Comparison of ENCODE assay signal across 11 cellular contexts in genomic region chr13:51714663-51715168, GRCh38.
DNase-seq lines count a peak whose midpoint lies in the region; FAIRE-seq and TF ChIP-seq lines count a peak whose summit lies in the region.
"Had no signal": no experiment of that assay in that cellular context is flagged by ENCODE, and none has a peak within 500 bp of the region (broad histone marks: within the 10 kb centered on the region; RNA-seq: fewer than 3 reads in every experiment).

No MANE protein-coding gene starts in this region.

- H3K27me3 ChIP-seq in GM06990 (replicated peaks; ENCODE audit: control insufficient read depth, insufficient read depth, low read length) = no peaks in the 10 kb centered on the region
- H3K27me3 ChIP-seq in fibroblast of lung (ENCODE audit: control insufficient read depth, insufficient read depth, low read length) = no peaks in the 10 kb centered on the region
- no peaks in the 10 kb centered on the region for H3K27me3 ChIP-seq in H9 (ENCODE audit: insufficient read depth, low read length)
- H3K27me3 ChIP-seq in ovary = no peaks in the 10 kb centered on the region
- no peaks in the 10 kb centered on the region for H3K27me3 ChIP-seq in colonic mucosa

- H3K27me3 Mint-ChIP-seq in H9 (ENCODE audit: low read depth) = no peaks in the 10 kb centered on the region

- no peaks in the 10 kb centered on the region for H4K20me1 ChIP-seq in fibroblast of lung (ENCODE audit: control insufficient read depth, extremely low read depth, insufficient read depth, low read length)
- H4K20me1 ChIP-seq in H9 (ENCODE audit: control insufficient read depth, insufficient read depth, insufficient read length) = no peaks in the 10 kb centered on the region

- TF ChIP-seq EP300 in ovary (IDR thresholded peaks at IDR 0.05) = no peak

- intact Hi-C loops in ovary (cut with DNase I) (no loop called here), colonic mucosa (cut with DNase I) (no loop called here)

- H3K4me1 ChIP-seq in fibroblast of lung (ENCODE audit: control insufficient read depth, extremely low read depth, insufficient read depth, low read length) (peaks cover 2% of the 10 kb centered on the region), H9 (ENCODE audit: insufficient read depth, low read length) (no peaks in the 10 kb centered on the region), ovary (ENCODE audit: insufficient read depth) (no peaks in the 10 kb centered on the region), colonic mucosa (no peaks in the 10 kb centered on the region)

- H3K18ac ChIP-seq in H9 (ENCODE audit: insufficient read length, low read depth, low read length) = no peak overlapping the region

- H3K4me3 ChIP-seq in GM06990 (replicated peaks; ENCODE audit: low read depth, low read length) = no peak overlapping the region
- H3K4me3 ChIP-seq in fibroblast of lung (replicated peaks in 1 of 4; ENCODE audit: control extremely low read depth in 1 of 4, insufficient read depth in 1 of 4, low read depth in 3 of 4, low read length in 4 of 4) = no peak overlapping the region
- no peak overlapping the region for H3K4me3 ChIP-seq in ovary
- no peak overlapping the region for H3K4me3 ChIP-seq in colonic mucosa

- no peaks in the 10 kb centered on the region for H3K9me3 ChIP-seq in fibroblast of lung (ENCODE audit: control insufficient read depth, insufficient read depth, low read depth, low read length)
- no peaks in the 10 kb centered on the region for H3K9me3 ChIP-seq in H9 (ENCODE audit: control insufficient read depth, low read depth, low read length)
- H3K9me3 ChIP-seq in ovary = no peaks in the 10 kb centered on the region
- no peaks in the 10 kb centered on the region for H3K9me3 ChIP-seq in colonic mucosa

- H3K14ac ChIP-seq in H9 (ENCODE audit: insufficient read depth, low read length) = no peak overlapping the region

- no peak overlapping the region for H4K5ac ChIP-seq in H9 (ENCODE audit: insufficient read length, low read depth, low read length)

- H3K4ac ChIP-seq in H9 (ENCODE audit: low read depth, low read length) = no peak overlapping the region

- DNase-seq in GM06990 (ENCODE audit: extremely low read depth, insufficient read length) = peak; percentile 51
- no peak for DNase-seq in H54 (ENCODE audit: insufficient read length, low spot score)
- peak; percentile 14 for DNase-seq in NCI-H460 (ENCODE audit: extremely low read depth, low read depth)
- peak; percentile 62 to 76 for DNase-seq in fibroblast of lung (ENCODE audit: low read depth in 2 of 2)
- no peak for DNase-seq in H9
- DNase-seq in LoVo (ENCODE audit: low spot score) = no peak
- no peak for DNase-seq in ovary
- DNase-seq in colonic mucosa = no peak
- DNase-seq: caudate nucleus, mesendoderm had no signal

- no CpG with 5 or more reads among the region's 2 CpGs for WGBS in H9 (ENCODE audit: extremely low coverage, insufficient read length, low lambda C conversion rate)
- 82 to 92% (median 84%) methylated on average over 2 of the region's 2 CpGs for WGBS in ovary, 3 donors

- no peak overlapping the region for H3K4me3 Mint-ChIP-seq in H9
- H3K4me3 Mint-ChIP-seq: T-helper 1 cell treated with Interleukin-12 subunit alpha and Interleukin-12 subunit beta and Interleukin-4 antibody, amounts not matched to agents 30 μg/mL and 1 μg/mL, for 36 hours had no signal

- H2BK15ac ChIP-seq in H9 (ENCODE audit: low read depth, low read length) = no peak overlapping the region

- H3K27ac ChIP-seq in fibroblast of lung (ENCODE audit: insufficient read depth, low read length) = no peak overlapping the region
- H3K27ac ChIP-seq in H9 (ENCODE audit: insufficient read length, low read depth, low read length) = no peak overlapping the region
- H3K27ac ChIP-seq in ovary = no peak overlapping the region
- H3K27ac ChIP-seq in colonic mucosa = no peak overlapping the region

- H2BK20ac ChIP-seq in H9 (ENCODE audit: low read depth, low read length, poor library complexity, severe bottlenecking) = no peak overlapping the region

- no peaks in the 10 kb centered on the region for H3K79me1 ChIP-seq in H9 (ENCODE audit: insufficient read depth, low read depth, low read length, poor library complexity, severe bottlenecking)

- no peak overlapping the region for H3K56ac ChIP-seq in H9 (ENCODE audit: insufficient read length, low read depth, low read length)

- H2BK5ac ChIP-seq in H9 (ENCODE audit: insufficient read length, low read length) = no peak overlapping the region

- no peaks in the 10 kb centered on the region; a peak in 1 of 5 replicates for H3K9me3 Mint-ChIP-seq in H9
- H3K9me3 Mint-ChIP-seq: T-helper 1 cell treated with Interleukin-12 subunit alpha and Interleukin-12 subunit beta and Interleukin-4 antibody, amounts not matched to agents 30 μg/mL and 1 μg/mL, for 36 hours had no signal

- H3K23ac ChIP-seq in H9 (ENCODE audit: insufficient read length, low read depth, low read length) = no peak overlapping the region

- H3K79me2 ChIP-seq in fibroblast of lung (ENCODE audit: control insufficient read depth, insufficient read depth, low read length) (no peaks in the 10 kb centered on the region), H9 (ENCODE audit: insufficient read depth, low read length) (peaks cover 2% of the 10 kb centered on the region; the same call in 1 of the 2 replicates)

- TF ChIP-seq CTCF in GM06990 (IDR thresholded peaks at IDR 0.05; ENCODE audit: insufficient read depth, low read length, poor library complexity, severe bottlenecking) (no peak), fibroblast of lung (conservative IDR thresholded peaks at IDR 0.05 in 1 of 2, IDR thresholded peaks at IDR 0.05 in 1 of 2; ENCODE audit: low read depth in 1 of 2, low read length in 2 of 2) (no peak), H9 (conservative IDR thresholded peaks at IDR 0.05) (no peak), ovary (IDR thresholded peaks at IDR 0.05) (no peak), colonic mucosa (IDR thresholded peaks at IDR 0.05) (no peak)

- no peak overlapping the region for H3K4me2 ChIP-seq in fibroblast of lung (ENCODE audit: extremely low read depth, insufficient read depth, low read length)
- no peak overlapping the region for H3K4me2 ChIP-seq in H9 (ENCODE audit: insufficient read depth, insufficient read length, low read length)

- no peaks in the 10 kb centered on the region for H3K23me2 ChIP-seq in H9 (ENCODE audit: insufficient read length, low read depth, low read length, poor library complexity, severe bottlenecking)

- H3K9ac ChIP-seq in fibroblast of lung (ENCODE audit: insufficient read depth, low read length) = no peak overlapping the region
- H3K9ac ChIP-seq in H9 (ENCODE audit: extremely low read depth, insufficient read length, low read length) = no peak overlapping the region
- H3K9ac ChIP-seq in colonic mucosa (ENCODE audit: low read depth in 2 of 2, low read length in 2 of 2) = no peak overlapping the region

- no peak overlapping the region for H3K27ac Mint-ChIP-seq in H9
- H3K27ac Mint-ChIP-seq: T-helper 1 cell treated with Interleukin-12 subunit alpha and Interleukin-12 subunit beta and Interleukin-4 antibody, amounts not matched to agents 30 μg/mL and 1 μg/mL, for 36 hours had no signal

- H4K91ac ChIP-seq in H9 (ENCODE audit: insufficient read length, low read depth, low read length) = no peak overlapping the region

- H4K8ac ChIP-seq in H9 (replicated peaks; ENCODE audit: insufficient read length, low read depth, low read length) = no peak overlapping the region

- TF ChIP-seq POLR2A in H54 (IDR thresholded peaks at IDR 0.05; ENCODE audit: low read depth, low read length) = no peak
- no peak for TF ChIP-seq POLR2A in ovary (IDR thresholded peaks at IDR 0.05)

- peaks cover 0 to 11% (median 7%) of the 10 kb centered on the region in 3 experiments; a peak in 6 of 7 replicates for H3K36me3 Mint-ChIP-seq in H9 (ENCODE audit: insufficient read depth in 1 of 3, low read depth in 3 of 3)

- H2AK5ac ChIP-seq in H9 (ENCODE audit: insufficient read length, low read length) = no peak overlapping the region

- no peak overlapping the region for H2AFZ ChIP-seq in fibroblast of lung (ENCODE audit: low read length)
- H2AFZ ChIP-seq in H9 (ENCODE audit: low read length) = no peak overlapping the region

- peak; percentile 79 for FAIRE-seq in H54 (lab: Jason Lieb, UNC)

- no peaks in the 10 kb centered on the region for H3K36me3 ChIP-seq in GM06990 (ENCODE audit: control insufficient read depth, insufficient read depth, low read length)
- no peaks in the 10 kb centered on the region for H3K36me3 ChIP-seq in fibroblast of lung (ENCODE audit: control insufficient read depth, insufficient read depth, low read length)
- no peaks in the 10 kb centered on the region for H3K36me3 ChIP-seq in ovary
- no peaks in the 10 kb centered on the region for H3K36me3 ChIP-seq in colonic mucosa

- H2BK120ac ChIP-seq in H9 (ENCODE audit: low read depth, low read length, poor library complexity, severe bottlenecking) = no peak overlapping the region

- no peak overlapping the region for H3T11ph ChIP-seq in H9 (ENCODE audit: low read length)

- H3K4me1 Mint-ChIP-seq in H9 = peaks cover 0 to 11% of the 10 kb centered on the region in 2 experiments; a peak in 2 of 4 replicates

- H2BK12ac ChIP-seq in H9 (ENCODE audit: insufficient read length, low read depth, low read length) = no peak overlapping the region

Comparison
In these comparisons a context has a peak if more than half of its experiments do, and no peak if none do; other contexts are left out.
1. DNase-seq: peak in GM06990 (single experiment), NCI-H460 (single experiment) and fibroblast of lung (2 of 2); none in H54 (single experiment), H9 (single experiment), LoVo (single experiment), ovary (0 of 5) and colonic mucosa (single experiment).